In the genomic region with DNA sequence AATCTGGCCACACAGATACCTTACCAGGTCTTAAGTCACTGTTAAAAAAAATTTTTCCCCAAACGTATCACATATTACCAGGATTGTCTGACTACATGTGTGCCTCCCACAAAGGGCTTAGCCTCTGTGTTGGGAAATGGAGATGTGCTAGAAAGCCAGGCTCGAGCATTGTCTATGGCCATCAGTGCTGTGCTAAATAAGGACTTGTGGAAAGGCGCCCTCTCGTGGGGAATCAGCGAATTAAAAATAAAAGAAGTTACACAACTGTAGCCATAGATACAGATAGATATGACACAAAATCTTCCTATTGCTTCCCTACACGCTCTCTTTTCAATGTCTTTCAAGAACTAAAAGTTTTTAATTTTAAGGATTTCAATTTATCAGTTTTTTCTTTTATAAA, we compare ENCODE assay signal across 8 cellular contexts. TPM values are rescaled to one million over a fixed set of nuclear protein-coding genes. Genes with fewer than 3 reads are reported as not detected.
A peak's percentile ranks its signal among the peaks of the same experiment; 100 is the strongest.
DNase-seq lines count a peak whose midpoint lies in the region; ATAC-seq, FAIRE-seq and TF ChIP-seq lines count a peak whose summit lies in the region.

No MANE protein-coding gene starts in this region.

- H3K36me3 ChIP-seq in Karpas-422 (ENCODE audit: insufficient read depth, low read length), result no peaks in the 10 kb centered on the region
- H3K36me3 ChIP-seq in SK-N-SH (replicated peaks in 1 of 2; ENCODE audit: control insufficient read depth in 1 of 2, insufficient read depth in 2 of 2, low read length in 1 of 2), result no peaks in the 10 kb centered on the region
- H3K36me3 ChIP-seq in hepatocyte (replicated peaks; ENCODE audit: insufficient read depth, low read depth), result no peaks in the 10 kb centered on the region

- H3K27me3 ChIP-seq in Karpas-422 (ENCODE audit: low read length), result 0 out of 2 replicates have a peak, but pooled peaks cover 5% of the 10 kb centered on the region
- H3K27me3 ChIP-seq in SK-N-SH (ENCODE audit: insufficient read depth), result no peaks in the 10 kb centered on the region
- H3K27me3 ChIP-seq in hepatocyte, result no peaks in the 10 kb centered on the region

- DNase-seq in D721Med (ENCODE audit: insufficient read length, low spot score) (no peak), Karpas-422 (peak; percentile 90), SK-N-SH (peak; percentile 44), hepatocyte (ENCODE audit: low spot score) (no peak), DMS79 (lab: John Stamatoyannopoulos, UW) (no peak)
- DNase-seq in activated naive CD8-positive, alpha-beta T cell treated with anti-CD3 and anti-CD28 coated beads, Interleukin-2, amount 50 U/mL, for 24 hours, result peak; percentile 67
- DNase-seq in stimulated activated CD4-positive, alpha-beta T cell treated with anti-CD3 and anti-CD28 coated beads, Interleukin-1b, Interleukin-23, amount 100 ng/mL, for 24 hours (ENCODE audit: low read depth in 4 of 4, low spot score in 1 of 4), result peak in 3 of 4 experiments; percentile 17 to 40 (median 38)

- H3K4me2 ChIP-seq in Karpas-422 (ENCODE audit: low read depth, low read length, poor library complexity, severe bottlenecking) (no peak overlapping the region), SK-N-SH (no peak overlapping the region), hepatocyte (no peak overlapping the region)

- H3K4me3 ChIP-seq in Karpas-422 (ENCODE audit: low read length) (no peak overlapping the region), SK-N-SH (ENCODE audit: low read depth in 2 of 2, low read length in 1 of 2) (no peak overlapping the region), hepatocyte (no peak overlapping the region)

- H3K9me3 ChIP-seq in Karpas-422 (ENCODE audit: low read length) (peaks cover 5% of the 10 kb centered on the region), SK-N-SH (peaks cover 8% of the 10 kb centered on the region), hepatocyte (ENCODE audit: low read depth) (no peaks in the 10 kb centered on the region)

- POLR2A ChIA-PET in SK-N-SH (lab: Yijun Ruan, JAX), result no interaction called here

- no peaks in the 10 kb centered on the region for H3K79me2 ChIP-seq in Karpas-422 (ENCODE audit: low read length)
- H3K79me2 ChIP-seq in SK-N-SH (ENCODE audit: insufficient read depth), result no peaks in the 10 kb centered on the region
- H3K79me2 ChIP-seq in hepatocyte, result no peaks in the 10 kb centered on the region

- H3K9me2 ChIP-seq in Karpas-422 (replicated peaks; ENCODE audit: insufficient read depth, low read length), result no peaks in the 10 kb centered on the region
- no peaks in the 10 kb centered on the region for H3K9me2 ChIP-seq in SK-N-SH
- H3K9me2 ChIP-seq in hepatocyte (replicated peaks; ENCODE audit: insufficient read depth), result no peaks in the 10 kb centered on the region

- H2AFZ ChIP-seq in Karpas-422 (ENCODE audit: low read length), result no peak overlapping the region
- H2AFZ ChIP-seq in SK-N-SH (ENCODE audit: low read depth), result peak overlapping the region; percentile 9; the same call in 1 of the 2 replicates
- H2AFZ ChIP-seq in hepatocyte, result no peak overlapping the region

- no peaks in the 10 kb centered on the region for H3F3A ChIP-seq in SK-N-SH (replicated peaks; ENCODE audit: insufficient read depth)

- no peaks in the 10 kb centered on the region for H3K36me3 Mint-ChIP-seq in activated naive CD8-positive, alpha-beta T cell treated with anti-CD3 and anti-CD28 coated beads, Interleukin-2, amount 50 U/mL, for 24 hours (ENCODE audit: low read depth)

- under 1% methylated on average over 6 of the region's 6 CpGs for WGBS in SK-N-SH (ENCODE audit: low lambda C conversion rate)
- WGBS in hepatocyte (ENCODE audit: low lambda C conversion rate, missing lambda C conversion rate), result 21% methylated on average over 6 of the region's 6 CpGs

- no peak overlapping the region for H3K27ac Mint-ChIP-seq in activated naive CD8-positive, alpha-beta T cell treated with anti-CD3 and anti-CD28 coated beads, Interleukin-2, amount 50 U/mL, for 24 hours

- CTCF ChIA-PET in SK-N-SH (lab: Yijun Ruan, JAX), result interaction anchor here (0.7 to 1.5 kb wide), 6 partner anchors 13 to 44 kb away, joined by 3 to 5 read pairs (median 3); no protein-coding TSS in a partner anchor

- no peak for FAIRE-seq in D721Med (lab: Jason Lieb, UNC)

- H3K9ac ChIP-seq in Karpas-422 (ENCODE audit: low read length), result no peak overlapping the region
- no peak overlapping the region for H3K9ac ChIP-seq in SK-N-SH

- ATAC-seq in activated naive CD8-positive, alpha-beta T cell treated with anti-CD3 and anti-CD28 coated beads, Interleukin-2, amount 50 U/mL, for 24 hours, result no peak
- ATAC-seq in HG03432 (IDR thresholded peaks at IDR 0.05; ENCODE audit: unreplicated experiment), result no peak

- H3K4me3 Mint-ChIP-seq in activated naive CD8-positive, alpha-beta T cell treated with anti-CD3 and anti-CD28 coated beads, Interleukin-2, amount 50 U/mL, for 24 hours, result no peak overlapping the region

- TF ChIP-seq EP300 in SK-N-SH (IDR thresholded peaks at IDR 0.05; ENCODE audit: borderline replicate concordance in 1 of 2, low read depth in 1 of 2, low read length in 1 of 2), result no peak

- TF ChIP-seq CTCF in D721Med (IDR thresholded peaks at IDR 0.05; ENCODE audit: insufficient read depth, missing control alignments), result peak; percentile 62
- peak; percentile 72 for TF ChIP-seq CTCF in SK-N-SH (IDR thresholded peaks at IDR 0.05)
- TF ChIP-seq CTCF in hepatocyte (IDR thresholded peaks at IDR 0.05; ENCODE audit: poor library complexity), result peak; percentile 8

- H3K4me1 Mint-ChIP-seq in activated naive CD8-positive, alpha-beta T cell treated with anti-CD3 and anti-CD28 coated beads, Interleukin-2, amount 50 U/mL, for 24 hours, result peaks cover 33% of the 10 kb centered on the region

- no peaks in the 10 kb centered on the region for H3K27me3 Mint-ChIP-seq in activated naive CD8-positive, alpha-beta T cell treated with anti-CD3 and anti-CD28 coated beads, Interleukin-2, amount 50 U/mL, for 24 hours

- no peak overlapping the region for H3K27ac ChIP-seq in Karpas-422 (ENCODE audit: low read length)
- H3K27ac ChIP-seq in SK-N-SH (ENCODE audit: low read depth in 2 of 2, low read length in 1 of 2), result no peak overlapping the region
- no peak overlapping the region for H3K27ac ChIP-seq in hepatocyte

- H4K20me1 ChIP-seq in Karpas-422 (ENCODE audit: insufficient read depth, low read depth, low read length) (no peaks in the 10 kb centered on the region), SK-N-SH (ENCODE audit: insufficient read depth) (no peaks in the 10 kb centered on the region), hepatocyte (ENCODE audit: insufficient read depth, poor library complexity, severe bottlenecking) (no peaks in the 10 kb centered on the region)

- TF ChIP-seq RAD21 in SK-N-SH (IDR thresholded peaks at IDR 0.05; ENCODE audit: low read length), result 0 out of 2 replicates have a peak, but pooled peaks have one; percentile 16

- H3K9me3 Mint-ChIP-seq in activated naive CD8-positive, alpha-beta T cell treated with anti-CD3 and anti-CD28 coated beads, Interleukin-2, amount 50 U/mL, for 24 hours, result no peaks in the 10 kb centered on the region

- H3K4me1 ChIP-seq in Karpas-422 (ENCODE audit: low read length) (peaks cover 7% of the 10 kb centered on the region), SK-N-SH (ENCODE audit: control insufficient read depth in 1 of 2, insufficient read depth in 2 of 2, low read depth in 1 of 2, low read length in 1 of 2) (peaks cover 0 to 2% of the 10 kb centered on the region in 2 experiments; a peak in 1 of 4 replicates), hepatocyte (ENCODE audit: insufficient read depth) (no peaks in the 10 kb centered on the region)

TF ChIP-seq in SK-N-SH, 30 proteins besides CTCF, POLR2A, EP300 and RAD21 (continues in another document):
- TF ChIP-seq, protein P1, sequence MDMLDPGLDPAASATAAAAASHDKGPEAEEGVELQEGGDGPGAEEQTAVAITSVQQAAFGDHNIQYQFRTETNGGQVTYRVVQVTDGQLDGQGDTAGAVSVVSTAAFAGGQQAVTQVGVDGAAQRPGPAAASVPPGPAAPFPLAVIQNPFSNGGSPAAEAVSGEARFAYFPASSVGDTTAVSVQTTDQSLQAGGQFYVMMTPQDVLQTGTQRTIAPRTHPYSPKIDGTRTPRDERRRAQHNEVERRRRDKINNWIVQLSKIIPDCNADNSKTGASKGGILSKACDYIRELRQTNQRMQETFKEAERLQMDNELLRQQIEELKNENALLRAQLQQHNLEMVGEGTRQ (IDR thresholded peaks at IDR 0.05; ENCODE audit: borderline replicate concordance, low read depth, low read length), result no peak
- no peak for TF ChIP-seq CHD2 (IDR thresholded peaks at IDR 0.05; ENCODE audit: low read length, partially characterized antibody)
- TF ChIP-seq TAF1 (IDR thresholded peaks at IDR 0.05; ENCODE audit: borderline replicate concordance, low read depth, low read length), result no peak
- TF ChIP-seq NFIC (IDR thresholded peaks at IDR 0.05; ENCODE audit: borderline replicate concordance), result no peak
- no peak for TF ChIP-seq JUND (IDR thresholded peaks at IDR 0.05)
- no peak for TF ChIP-seq MEF2A (IDR thresholded peaks at IDR 0.05; ENCODE audit: borderline replicate concordance, low read depth)

RNA-seq across cellular contexts. Expression of a gene that starts 47.5 kb away (rescaled TPM):
- total RNA-seq in Karpas-422 (2014; rRNA removed; shearing (Covaris generic); ENCODE audit: low replicate concordance), result not detected in 2 replicates
- polyA plus RNA-seq in SK-N-SH (2012; rRNA removed), result not detected in 2 replicates
- polyA plus RNA-seq in SK-N-SH (2012; cell fraction: cytosol; rRNA removed), result not detected in 2 replicates
- polyA plus RNA-seq in SK-N-SH (2012; cell fraction: nucleus; rRNA removed), result not detected in 2 replicates
- not detected in 2 replicates for total RNA-seq in hepatocyte
- not detected in 2 replicates for polyA plus RNA-seq in hepatocyte

RNA-seq across cellular contexts. Expression of a gene that starts 49.1 kb away (rescaled TPM):
- total RNA-seq in Karpas-422 (2014; rRNA removed; shearing (Covaris generic); ENCODE audit: low replicate concordance), result not detected in 2 replicates
- not detected in 2 replicates for polyA plus RNA-seq in SK-N-SH (2012; rRNA removed)
- polyA plus RNA-seq in SK-N-SH (2012; cell fraction: cytosol; rRNA removed), result not detected in 2 replicates
- polyA plus RNA-seq in SK-N-SH (2012; cell fraction: nucleus; rRNA removed), result not detected in 2 replicates
- not detected in 2 replicates for total RNA-seq in hepatocyte
- not detected in 2 replicates for polyA plus RNA-seq in hepatocyte

RNA-seq across cellular contexts. Expression of a gene that starts 52.7 kb away (rescaled TPM):
- total RNA-seq in Karpas-422 (2014; rRNA removed; shearing (Covaris generic); ENCODE audit: low replicate concordance), result not detected in 2 replicates
- not detected in 2 replicates for polyA plus RNA-seq in SK-N-SH (2012; rRNA removed)
- polyA plus RNA-seq in SK-N-SH (2012; cell fraction: cytosol; rRNA removed), result not detected in 2 replicates
- polyA plus RNA-seq in SK-N-SH (2012; cell fraction: nucleus; rRNA removed), result not detected in 2 replicates
- total RNA-seq in hepatocyte, result not detected in 2 replicates
- polyA plus RNA-seq in hepatocyte, result not detected in 2 replicates

Comparison
In these comparisons a context has a peak if more than half of its experiments do, and no peak if none do; other contexts are left out.
1. DNase-seq: peak in Karpas-422 (single experiment), SK-N-SH (single experiment), activated naive CD8-positive, alpha-beta T cell treated with anti-CD3 and anti-CD28 coated beads, Interleukin-2, amount 50 U/mL, for 24 hours (single experiment) and stimulated activated CD4-positive, alpha-beta T cell treated with anti-CD3 and anti-CD28 coated beads, Interleukin-1b, Interleukin-23, amount 100 ng/mL, for 24 hours (3 of 4); none in D721Med (single experiment), hepatocyte (single experiment) and DMS79 (single experiment).
2. CTCF ChIP-seq: peak in every context shown above with its lines; median percentile 72 in SK-N-SH; 62 in D721Med; 8 in hepatocyte.